ENCODE assay signal across 9 cellular contexts in genomic region chr11:102177974-102178631, GRCh38.
A peak's percentile ranks its signal among the peaks of the same experiment; 100 is the strongest.
DNase-seq lines count a peak whose midpoint lies in the region; ATAC-seq, FAIRE-seq and TF ChIP-seq lines count a peak whose summit lies in the region.
"Had no signal": no experiment of that assay in that cellular context is flagged by ENCODE, and none has a peak within 500 bp of the region (broad histone marks: within the 10 kb centered on the region; RNA-seq: fewer than 3 reads in every experiment).

No MANE protein-coding gene starts in this region.

- no peak for FAIRE-seq in HepG2 (lab: Jason Lieb, UNC)
- FAIRE-seq: D721Med had no signal

- POLR2A ChIA-PET in HepG2 (lab: Yijun Ruan, JAX): interaction anchor here (0.7 to 1.5 kb wide), 5 partner anchors 9 to 69 kb away, joined by 3 to 8 read pairs (median 3); no protein-coding TSS in a partner anchor

- H3K36me3 ChIP-seq in left ventricle myocardium inferior (peaks cover 17% of the 10 kb centered on the region), body of pancreas (replicated peaks in 1 of 2; ENCODE audit: insufficient read depth in 1 of 2, low read depth in 2 of 2) (peaks cover 0 to 2% of the 10 kb centered on the region in 2 donors), HepG2 (replicated peaks in 1 of 2; ENCODE audit: control insufficient read depth in 1 of 2, insufficient read depth in 2 of 2, low read length in 2 of 2) (peaks cover 4 to 36% of the 10 kb centered on the region in 2 experiments; a peak in 4 of 5 replicates), aorta (ENCODE audit: control insufficient read depth in 1 of 2, insufficient read depth in 2 of 2, low read length in 1 of 2) (peaks cover 0 to 5% of the 10 kb centered on the region in 2 donors)

- TF ChIP-seq CTCF in left ventricle myocardium inferior (IDR thresholded peaks at IDR 0.05; ENCODE audit: borderline replicate concordance) (no peak), body of pancreas (IDR thresholded peaks at IDR 0.05) (no peak), HepG2 (CRISPR knock-in tag; IDR thresholded peaks at IDR 0.05) (no peak)

- H3K9ac ChIP-seq in HepG2 (ENCODE audit: insufficient read depth, low read depth, low read length): no peak overlapping the region; the same call in 1 of the 2 replicates

- no peaks in the 10 kb centered on the region for H4K20me1 ChIP-seq in HepG2 (ENCODE audit: insufficient read depth, low read length)

- peak in 1 of 2 experiments; percentile 75; a peak in 2 of 4 replicates for TF ChIP-seq EP300 in HepG2 (IDR thresholded peaks at IDR 0.05; ENCODE audit: low read depth in 2 of 2, low read length in 2 of 2)
- TF ChIP-seq EP300 in HepG2 (CRISPR knock-in tag; IDR thresholded peaks at IDR 0.05; ENCODE audit: borderline replicate concordance): no peak; the same call in 1 of the 2 replicates

- in situ Hi-C loops in HepG2 (cut with HindIII; ENCODE audit: extremely low pct_ligation_motif_present, low pct_unique_long_range_greater_than_20kb): no loop called here

- intact Hi-C loops in left ventricle myocardium inferior (cut with micrococcal nuclease) (no loop called here), Right ventricle myocardium inferior (cut with DNase I) (no loop called here), body of pancreas (cut with DNase I) (no loop called here), HepG2 (cut with micrococcal nuclease; ENCODE audit: unreplicated experiment) (no loop called here), aorta (cut with DNase I) (loop anchor here (5.0 kb wide), 2 partner anchors 34 to 36 kb away; no protein-coding TSS in a partner anchor)

- no peaks in the 10 kb centered on the region for H3K27me3 ChIP-seq in left ventricle myocardium inferior (ENCODE audit: low read depth)
- no peaks in the 10 kb centered on the region for H3K27me3 ChIP-seq in body of pancreas
- H3K27me3 ChIP-seq in HepG2 (ENCODE audit: control insufficient read depth in 1 of 2, insufficient read depth in 2 of 2, low read length in 2 of 2): no peaks in the 10 kb centered on the region
- no peaks in the 10 kb centered on the region for H3K27me3 ChIP-seq in aorta (ENCODE audit: control insufficient read depth in 1 of 2, insufficient read depth in 2 of 2, low read length in 1 of 2)

- H3K9me3 ChIP-seq in left ventricle myocardium inferior (replicated peaks): no peaks in the 10 kb centered on the region
- no peaks in the 10 kb centered on the region for H3K9me3 ChIP-seq in body of pancreas
- H3K9me3 ChIP-seq in HepG2 (ENCODE audit: low read length): no peaks in the 10 kb centered on the region
- H3K9me3 ChIP-seq in aorta (ENCODE audit: control insufficient read depth, low read length): no peaks in the 10 kb centered on the region

- no peak for DNase-seq in left ventricle myocardium inferior
- no peak for DNase-seq in Right ventricle myocardium inferior (ENCODE audit: missing footprints)
- peak in 2 of 4 donors; percentile 9 to 11 for DNase-seq in body of pancreas
- DNase-seq in HepG2 (ENCODE audit: low spot score): peak; percentile 85
- DNase-seq in aorta: no peak
- DNase-seq in cerebellar cortex (ENCODE audit: low spot score): no peak

- CTCF ChIA-PET in HepG2 (lab: Yijun Ruan, JAX; ENCODE audit: low intra/inter-chr PET ratio, low total read pairs): no interaction called here

- no peak for TF ChIP-seq RAD21 in HepG2 (CRISPR knock-in tag; IDR thresholded peaks at IDR 0.05)

- H3K4me3 ChIP-seq in left ventricle myocardium inferior (no peak overlapping the region), body of pancreas (no peak overlapping the region), HepG2 (replicated peaks in 1 of 3; ENCODE audit: insufficient read depth in 1 of 3, low read depth in 2 of 3, low read length in 3 of 3) (no peak overlapping the region), aorta (ENCODE audit: low read length in 2 of 2) (no peak overlapping the region)

- no TSS peak for BruUV-seq in HepG2 (replicated peaks; lab: Mats Ljungman, UMichigan)

- TF ChIP-seq POLR2A in body of pancreas (IDR thresholded peaks at IDR 0.05) (no peak), HepG2 (IDR thresholded peaks at IDR 0.05; ENCODE audit: insufficient read depth in 1 of 2, low read depth in 2 of 2, low read length in 2 of 2) (no peak)

- ATAC-seq in Right ventricle myocardium inferior: no peak
- ATAC-seq in body of pancreas: peak; percentile 89
- ATAC-seq in HepG2: peak; percentile 81
- peak; percentile 86 for ATAC-seq in aorta (ENCODE audit: low FRiP score)
- ATAC-seq in HG02970 (IDR thresholded peaks at IDR 0.05; ENCODE audit: low FRiP score, unreplicated experiment): no peak
- no peak for ATAC-seq in HG03432 (IDR thresholded peaks at IDR 0.05; ENCODE audit: unreplicated experiment)

- peaks cover 15% of the 10 kb centered on the region for H3K4me1 ChIP-seq in left ventricle myocardium inferior
- H3K4me1 ChIP-seq in body of pancreas: peaks cover 9% of the 10 kb centered on the region
- peaks cover 30% of the 10 kb centered on the region for H3K4me1 ChIP-seq in HepG2 (ENCODE audit: insufficient read depth, low read length)
- peaks cover 1 to 2% of the 10 kb centered on the region in 2 donors for H3K4me1 ChIP-seq in aorta (ENCODE audit: control insufficient read depth in 1 of 2, insufficient read depth in 2 of 2, low read length in 2 of 2)

- peak overlapping the region; percentile 48 for H3K4me2 ChIP-seq in HepG2 (ENCODE audit: low read depth, low read length)

- peaks cover 37% of the 10 kb centered on the region for H3K79me2 ChIP-seq in HepG2 (ENCODE audit: insufficient read depth, low read length)

- H3K27ac ChIP-seq in left ventricle myocardium inferior (replicated peaks) (peak overlapping the region; percentile 34), body of pancreas (peak overlapping the region; percentile 11 to 74 (median 50)), HepG2 (ENCODE audit: extremely low read length, insufficient read depth, low read length) (peak overlapping the region; percentile 73), aorta (ENCODE audit: low read depth in 1 of 2, low read length in 2 of 2) (peak overlapping the region; percentile 75 to 82)

- no peak overlapping the region for H2AFZ ChIP-seq in HepG2 (ENCODE audit: low read length)

- 52 to 59% methylated on average over 4 of the region's 4 CpGs for WGBS in body of pancreas, 2 donors
- WGBS in HepG2 (ENCODE audit: low lambda C conversion rate): 28% methylated on average over 4 of the region's 4 CpGs
- WGBS in aorta, 2 donors: 8 to 17% methylated on average over 4 of the region's 4 CpGs

TF ChIP-seq in HepG2, 621 proteins besides CTCF, POLR2A, EP300 and RAD21 (continues in another document):
- TF ChIP-seq ZNF513 (CRISPR knock-in tag; conservative IDR thresholded peaks at IDR 0.05) (no peak), TFE3 (CRISPR knock-in tag; IDR thresholded peaks at IDR 0.05) (0 out of 2 replicates have a peak, but pooled peaks have one; percentile 49), ELF1 (CRISPR knock-in tag; IDR thresholded peaks at IDR 0.05) (0 out of 2 replicates have a peak, but pooled peaks have one; percentile 27), CEBPB (IDR thresholded peaks at IDR 0.05; ENCODE audit: borderline replicate concordance, low read depth, low read length) (peak; percentile 87), GMEB1 (CRISPR knock-in tag; IDR thresholded peaks at IDR 0.05; ENCODE audit: borderline replicate concordance) (no peak), THYN1 (CRISPR knock-in tag; IDR thresholded peaks at IDR 0.05; ENCODE audit: borderline replicate concordance, low read depth) (no peak), ERF (CRISPR knock-in tag; IDR thresholded peaks at IDR 0.05) (no peak), ZNF331 (CRISPR knock-in tag; IDR thresholded peaks at IDR 0.05) (no peak)

Comparison
In these comparisons a context has a peak if more than half of its experiments do, and no peak if none do; other contexts are left out.
1. ATAC-seq: peak in body of pancreas (single experiment), HepG2 (single experiment) and aorta (single experiment); none in Right ventricle myocardium inferior (single experiment), HG02970 (single experiment) and HG03432 (single experiment).
2. intact Hi-C loops: an anchor here in aorta (5.0 kb wide); none called in left ventricle myocardium inferior, Right ventricle myocardium inferior, body of pancreas and HepG2.
3. Peak in every context shown above with its lines, with median percentiles within 50 percentile points of each other: H3K27ac ChIP-seq.